14 cellular contexts compared by ENCODE assay signal in genomic region chr15:48472756-48473155, GRCh38.
DNase-seq lines count a peak whose midpoint lies in the region; ATAC-seq and TF ChIP-seq lines count a peak whose summit lies in the region.
"Had no signal": no experiment of that assay in that cellular context is flagged by ENCODE, and none has a peak within 500 bp of the region (broad histone marks: within the 10 kb centered on the region; RNA-seq: fewer than 3 reads in every experiment).

No MANE protein-coding gene starts in this region.

- H3K4me1 ChIP-seq in Karpas-422 (ENCODE audit: low read length), result no peaks in the 10 kb centered on the region

- H4K20me1 ChIP-seq in Karpas-422 (ENCODE audit: insufficient read depth, low read depth, low read length), result no peaks in the 10 kb centered on the region

- H3K27ac ChIP-seq in Karpas-422 (ENCODE audit: low read length), result no peak overlapping the region
- H3K27ac ChIP-seq: hepatocyte, lower lobe of right lung had no signal

- POLR2A ChIA-PET in WTC11 (lab: Charles Lee), result no interaction called here

- H3K9me2 ChIP-seq in Karpas-422 (replicated peaks; ENCODE audit: insufficient read depth, low read length), result no peaks in the 10 kb centered on the region

- H3K27ac Mint-ChIP-seq in WTC11, result peak overlapping the region; percentile 17; the same call in 1 of the 2 replicates
- H3K27ac Mint-ChIP-seq: activated naive CD8-positive, alpha-beta T cell had no signal

- no peak overlapping the region for H3K9ac ChIP-seq in Karpas-422 (ENCODE audit: low read length)

- no peaks in the 10 kb centered on the region for H3K36me3 Mint-ChIP-seq in WTC11
- H3K36me3 Mint-ChIP-seq: activated naive CD8-positive, alpha-beta T cell had no signal

- no peaks in the 10 kb centered on the region for H3K36me3 ChIP-seq in Karpas-422 (ENCODE audit: insufficient read depth, low read length)

- no peaks in the 10 kb centered on the region for H3K27me3 Mint-ChIP-seq in WTC11 (ENCODE audit: low read depth)
- H3K27me3 Mint-ChIP-seq: activated naive CD8-positive, alpha-beta T cell had no signal

- H3K4me1 Mint-ChIP-seq in WTC11, result peaks cover 12% of the 10 kb centered on the region

- peak; percentile 34 for DNase-seq in AG08395 (ENCODE audit: low spot score)
- peak; percentile 47 for DNase-seq in HS-5 (ENCODE audit: low read depth)
- DNase-seq in WTC11 (ENCODE audit: low spot score), result no peak
- DNase-seq in fibroblast of the aortic adventitia (ENCODE audit: low read depth), result peak; percentile 64
- DNase-seq in NK-92 (lab: John Stamatoyannopoulos, UW; ENCODE audit: unreplicated experiment), result no peak
- DNase-seq in stimulated activated naive CD8-positive, alpha-beta T cell treated with anti-CD3 and anti-CD28 coated beads, Interleukin-15, Interleukin-2, amounts not matched to agents 100 U/mL and 50 U/mL, for 24 hours, result no peak
- no peak for DNase-seq in Karpas-422
- DNase-seq: DND-41, lower lobe of right lung, MM.1S, T1000 had no signal

- H3K27me3 ChIP-seq in Karpas-422 (ENCODE audit: low read length), result no peaks in the 10 kb centered on the region
- H3K27me3 ChIP-seq: hepatocyte had no signal

- no peak for ATAC-seq in WTC11
- no peak for ATAC-seq in stimulated activated naive CD8-positive, alpha-beta T cell treated with anti-CD3 and anti-CD28 coated beads, Interleukin-15, Interleukin-2, amounts not matched to agents 100 U/mL and 50 U/mL, for 24 hours
- no peak for ATAC-seq in HG03565 (IDR thresholded peaks at IDR 0.05; ENCODE audit: unreplicated experiment)
- ATAC-seq: lower lobe of right lung had no signal

- H3K4me3 Mint-ChIP-seq in WTC11, result no peak overlapping the region
- H3K4me3 Mint-ChIP-seq: activated naive CD8-positive, alpha-beta T cell had no signal

- no peak for TF ChIP-seq CTCF in WTC11 (IDR thresholded peaks at IDR 0.05)
- no peak for TF ChIP-seq CTCF in fibroblast of the aortic adventitia (IDR thresholded peaks at IDR 0.05; ENCODE audit: insufficient read depth, low read length)

- no peaks in the 10 kb centered on the region for H3K9me3 Mint-ChIP-seq in WTC11

- H3K79me2 ChIP-seq in Karpas-422 (ENCODE audit: low read length), result no peaks in the 10 kb centered on the region
- H3K79me2 ChIP-seq: hepatocyte had no signal

- no peak overlapping the region for H2AFZ ChIP-seq in Karpas-422 (ENCODE audit: low read length)
- H2AFZ ChIP-seq: hepatocyte had no signal

- H3K4me3 ChIP-seq in fibroblast of the aortic adventitia (ENCODE audit: low read depth, low read length) (no peak overlapping the region), Karpas-422 (ENCODE audit: low read length) (no peak overlapping the region)
- H3K4me3 ChIP-seq: hepatocyte, lower lobe of right lung had no signal

- H3K9me3 ChIP-seq in Karpas-422 (ENCODE audit: low read length), result no peaks in the 10 kb centered on the region
- H3K9me3 ChIP-seq: lower lobe of right lung had no signal

- CTCF ChIA-PET in WTC11 (lab: Charles Lee), result no interaction called here

- no peak overlapping the region for H3K4me2 ChIP-seq in Karpas-422 (ENCODE audit: low read depth, low read length, poor library complexity, severe bottlenecking)
- H3K4me2 ChIP-seq: hepatocyte had no signal

TF ChIP-seq in WTC11, 78 proteins besides CTCF, POLR2A, EP300 and RAD21 (continues in another document):
- TF ChIP-seq SP1 (CRISPR knock-in tag; conservative IDR thresholded peaks at IDR 0.05), result no peak
- no peak for TF ChIP-seq ZNF396 (CRISPR knock-in tag; IDR thresholded peaks at IDR 0.05; ENCODE audit: borderline replicate concordance)
- TF ChIP-seq HMGXB4 (CRISPR knock-in tag; IDR thresholded peaks at IDR 0.05), result no peak
- no peak for TF ChIP-seq TEAD1 (CRISPR knock-in tag; IDR thresholded peaks at IDR 0.05)
- TF ChIP-seq ETV6 (CRISPR knock-in tag; IDR thresholded peaks at IDR 0.05), result no peak
- TF ChIP-seq TEAD4 (CRISPR knock-in tag; IDR thresholded peaks at IDR 0.05), result no peak
- no peak for TF ChIP-seq ZNF532 (CRISPR knock-in tag; IDR thresholded peaks at IDR 0.05; ENCODE audit: borderline replicate concordance)
- no peak for TF ChIP-seq E2F5 (CRISPR knock-in tag; IDR thresholded peaks at IDR 0.05)
- no peak for TF ChIP-seq EMX1 (CRISPR knock-in tag; IDR thresholded peaks at IDR 0.05)
- no peak for TF ChIP-seq NFYB (CRISPR knock-in tag; conservative IDR thresholded peaks at IDR 0.05; ENCODE audit: low read depth)
- no peak for TF ChIP-seq ATF3 (CRISPR knock-in tag; conservative IDR thresholded peaks at IDR 0.05)
- no peak for TF ChIP-seq FOXP4 (CRISPR knock-in tag; IDR thresholded peaks at IDR 0.05)
- no peak for TF ChIP-seq NFE2L1 (CRISPR knock-in tag; IDR thresholded peaks at IDR 0.05)
- TF ChIP-seq ZMAT4 (CRISPR knock-in tag; IDR thresholded peaks at IDR 0.05), result no peak
- no peak for TF ChIP-seq PRRX2 (CRISPR knock-in tag; IDR thresholded peaks at IDR 0.05)
- TF ChIP-seq ZNF263 (CRISPR knock-in tag; IDR thresholded peaks at IDR 0.05; ENCODE audit: low read depth), result no peak
- no peak for TF ChIP-seq SOX15 (CRISPR knock-in tag; IDR thresholded peaks at IDR 0.05)

Comparison
In these comparisons a context has a peak if more than half of its experiments do, and no peak if none do; other contexts are left out.
1. DNase-seq: peak in AG08395 (single experiment), HS-5 (single experiment) and fibroblast of the aortic adventitia (single experiment); none in WTC11 (single experiment), NK-92 (single experiment), stimulated activated naive CD8-positive, alpha-beta T cell treated with anti-CD3 and anti-CD28 coated beads, Interleukin-15, Interleukin-2, amounts not matched to agents 100 U/mL and 50 U/mL, for 24 hours (single experiment) and Karpas-422 (single experiment).